Comparison of ENCODE assay signal across 1 cellular context in the genomic region with DNA sequence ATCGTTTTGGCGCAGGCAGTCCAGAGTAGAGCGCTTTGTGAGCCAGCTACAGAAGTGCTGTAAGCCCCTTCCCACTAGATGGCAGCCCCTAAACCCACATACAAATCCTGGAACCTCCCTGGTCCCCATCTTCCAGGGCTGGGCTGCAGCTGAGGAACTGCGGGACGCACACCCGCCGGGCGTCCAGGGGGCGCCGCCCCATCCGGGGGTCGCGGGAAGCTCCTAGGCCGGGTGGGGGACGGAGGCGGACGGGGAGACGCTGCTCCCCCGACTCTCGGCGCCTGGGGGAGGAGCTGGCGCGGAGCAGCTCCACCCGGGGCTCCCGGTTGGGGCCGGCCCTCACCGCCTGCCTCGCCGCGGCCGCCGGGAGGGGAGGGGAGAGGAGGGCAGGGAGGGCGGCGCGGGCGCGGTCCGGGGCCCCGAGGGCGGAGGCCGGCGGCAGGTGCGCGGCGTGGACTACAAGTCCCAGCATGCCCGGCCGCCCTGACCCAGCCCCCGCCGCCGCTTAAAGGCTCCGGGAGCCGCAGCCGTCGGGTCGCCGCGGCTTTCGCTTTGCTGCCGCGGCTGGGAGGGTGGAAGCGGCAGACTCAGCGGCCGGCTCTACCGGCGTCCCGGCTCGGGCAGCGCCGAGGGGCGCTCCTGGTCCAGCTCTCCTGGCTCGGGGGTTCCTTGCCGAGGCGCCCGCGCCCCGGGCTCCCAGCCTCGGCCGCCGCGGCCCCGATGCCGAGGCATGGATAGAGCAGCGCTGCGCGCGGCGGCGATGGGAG.
A peak's percentile ranks its signal among the peaks of the same experiment; 100 is the strongest.
TF ChIP-seq lines count a peak whose summit lies in the region.

A gene (plus strand): TSS at position 535 of the 767 bp plus-strand sequence. CDS start 196 bp downstream, at position 731.

TF ChIP-seq in HEK293, 187 proteins besides CTCF, POLR2A, EP300 and RAD21 (continued from another document and continues in another):
- TF ChIP-seq ZNF707 (tag by site-specific recombination; IDR thresholded peaks at IDR 0.05) (no peak), ZNF473 (tag by site-specific recombination; IDR thresholded peaks at IDR 0.05) (no peak), ZNF423 (tag by site-specific recombination; IDR thresholded peaks at IDR 0.05) (no peak), ZNF549 (tag by site-specific recombination; IDR thresholded peaks at IDR 0.05) (no peak), ZNF571 (tag by site-specific recombination; IDR thresholded peaks at IDR 0.05) (no peak), ZBTB17 (tag by site-specific recombination; IDR thresholded peaks at IDR 0.05) (peak; percentile 40; the same call in 1 of the 2 replicates), BCL11A (tag by site-specific recombination; IDR thresholded peaks at IDR 0.05; ENCODE audit: low read depth) (no peak), ZBTB20 (tag by site-specific recombination; IDR thresholded peaks at IDR 0.05) (peak; percentile 61), ZNF623 (tag by site-specific recombination; IDR thresholded peaks at IDR 0.05) (no peak), SALL2 (tag by site-specific recombination; IDR thresholded peaks at IDR 0.05; ENCODE audit: borderline replicate concordance) (no peak), ZNF654 (tag by site-specific recombination; IDR thresholded peaks at IDR 0.05; ENCODE audit: low read depth) (peak; percentile 25), ZNF560 (tag by site-specific recombination; IDR thresholded peaks at IDR 0.05; ENCODE audit: borderline replicate concordance) (no peak), ZNF660 (tag by site-specific recombination; IDR thresholded peaks at IDR 0.05) (no peak; the same call in 1 of the 2 replicates), ZNF404 (tag by site-specific recombination; IDR thresholded peaks at IDR 0.05) (no peak), ZFP41 (tag by site-specific recombination; IDR thresholded peaks at IDR 0.05; ENCODE audit: borderline replicate concordance) (no peak), ZNF510 (tag by site-specific recombination; IDR thresholded peaks at IDR 0.05; ENCODE audit: insufficient replicate concordance) (no peak), ZNF514 (tag by site-specific recombination; IDR thresholded peaks at IDR 0.05) (no peak), SCRT1 (tag by site-specific recombination; IDR thresholded peaks at IDR 0.05; ENCODE audit: borderline replicate concordance) (no peak), ZNF292 (tag by site-specific recombination; IDR thresholded peaks at IDR 0.05; ENCODE audit: borderline replicate concordance, low read depth) (no peak), HOXC10 (CRISPR knock-in tag; IDR thresholded peaks at IDR 0.05) (no peak), ZBTB1 (tag by site-specific recombination; IDR thresholded peaks at IDR 0.05) (no peak), KLF7 (tag by site-specific recombination; IDR thresholded peaks at IDR 0.05; ENCODE audit: borderline replicate concordance) (no peak), ZNF791 (tag by site-specific recombination; IDR thresholded peaks at IDR 0.05) (no peak), GLIS1 (tag by site-specific recombination; IDR thresholded peaks at IDR 0.05) (0 out of 2 replicates have a peak, but pooled peaks have one; percentile 22), ZNF426 (tag by site-specific recombination; IDR thresholded peaks at IDR 0.05) (no peak), KLF8 (tag by site-specific recombination; IDR thresholded peaks at IDR 0.05) (no peak), HOXD13 (CRISPR knock-in tag; IDR thresholded peaks at IDR 0.05; ENCODE audit: borderline replicate concordance) (no peak), ZNF169 (tag by site-specific recombination; IDR thresholded peaks at IDR 0.05) (no peak), ZNF561 (tag by site-specific recombination; IDR thresholded peaks at IDR 0.05; ENCODE audit: borderline replicate concordance) (no peak), ZNF341 (tag by site-specific recombination; IDR thresholded peaks at IDR 0.05; ENCODE audit: low read depth) (no peak), ZNF670 (tag by site-specific recombination; IDR thresholded peaks at IDR 0.05; ENCODE audit: low read depth) (no peak), KLF9 (tag by site-specific recombination; IDR thresholded peaks at IDR 0.05; ENCODE audit: low read depth) (no peak), ZNF837 (tag by site-specific recombination; IDR thresholded peaks at IDR 0.05) (no peak), ZNF202 (tag by site-specific recombination; IDR thresholded peaks at IDR 0.05; ENCODE audit: borderline replicate concordance) (no peak), MZF1 (tag by site-specific recombination; IDR thresholded peaks at IDR 0.05; ENCODE audit: borderline replicate concordance) (no peak), ZNF626 (tag by site-specific recombination; IDR thresholded peaks at IDR 0.05) (no peak), KLF10 (tag by site-specific recombination; IDR thresholded peaks at IDR 0.05) (peak; percentile 66; the same call in 1 of the 2 replicates), TRIM28 (IDR thresholded peaks at IDR 0.05; ENCODE audit: borderline replicate concordance, low read length) (no peak), PRDM1 (tag by site-specific recombination; IDR thresholded peaks at IDR 0.05) (no peak), YY2 (tag by site-specific recombination; IDR thresholded peaks at IDR 0.05) (no peak), ZNF596 (tag by site-specific recombination; IDR thresholded peaks at IDR 0.05) (peak; percentile 6; the same call in 1 of the 2 replicates), ZNF248 (tag by site-specific recombination; IDR thresholded peaks at IDR 0.05) (no peak), ZNF416 (tag by site-specific recombination; IDR thresholded peaks at IDR 0.05) (no peak), ZNF366 (tag by site-specific recombination; conservative IDR thresholded peaks at IDR 0.05) (no peak)
- TF ChIP-seq, protein P1, sequence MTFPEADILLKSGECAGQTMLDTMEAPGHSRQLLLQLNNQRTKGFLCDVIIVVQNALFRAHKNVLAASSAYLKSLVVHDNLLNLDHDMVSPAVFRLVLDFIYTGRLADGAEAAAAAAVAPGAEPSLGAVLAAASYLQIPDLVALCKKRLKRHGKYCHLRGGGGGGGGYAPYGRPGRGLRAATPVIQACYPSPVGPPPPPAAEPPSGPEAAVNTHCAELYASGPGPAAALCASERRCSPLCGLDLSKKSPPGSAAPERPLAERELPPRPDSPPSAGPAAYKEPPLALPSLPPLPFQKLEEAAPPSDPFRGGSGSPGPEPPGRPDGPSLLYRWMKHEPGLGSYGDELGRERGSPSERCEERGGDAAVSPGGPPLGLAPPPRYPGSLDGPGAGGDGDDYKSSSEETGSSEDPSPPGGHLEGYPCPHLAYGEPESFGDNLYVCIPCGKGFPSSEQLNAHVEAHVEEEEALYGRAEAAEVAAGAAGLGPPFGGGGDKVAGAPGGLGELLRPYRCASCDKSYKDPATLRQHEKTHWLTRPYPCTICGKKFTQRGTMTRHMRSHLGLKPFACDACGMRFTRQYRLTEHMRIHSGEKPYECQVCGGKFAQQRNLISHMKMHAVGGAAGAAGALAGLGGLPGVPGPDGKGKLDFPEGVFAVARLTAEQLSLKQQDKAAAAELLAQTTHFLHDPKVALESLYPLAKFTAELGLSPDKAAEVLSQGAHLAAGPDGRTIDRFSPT (tag by site-specific recombination; IDR thresholded peaks at IDR 0.05) = no peak
- TF ChIP-seq, protein P2, sequence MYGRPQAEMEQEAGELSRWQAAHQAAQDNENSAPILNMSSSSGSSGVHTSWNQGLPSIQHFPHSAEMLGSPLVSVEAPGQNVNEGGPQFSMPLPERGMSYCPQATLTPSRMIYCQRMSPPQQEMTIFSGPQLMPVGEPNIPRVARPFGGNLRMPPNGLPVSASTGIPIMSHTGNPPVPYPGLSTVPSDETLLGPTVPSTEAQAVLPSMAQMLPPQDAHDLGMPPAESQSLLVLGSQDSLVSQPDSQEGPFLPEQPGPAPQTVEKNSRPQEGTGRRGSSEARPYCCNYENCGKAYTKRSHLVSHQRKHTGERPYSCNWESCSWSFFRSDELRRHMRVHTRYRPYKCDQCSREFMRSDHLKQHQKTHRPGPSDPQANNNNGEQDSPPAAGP (tag by site-specific recombination; IDR thresholded peaks at IDR 0.05) = no peak
- TF ChIP-seq, protein P3, sequence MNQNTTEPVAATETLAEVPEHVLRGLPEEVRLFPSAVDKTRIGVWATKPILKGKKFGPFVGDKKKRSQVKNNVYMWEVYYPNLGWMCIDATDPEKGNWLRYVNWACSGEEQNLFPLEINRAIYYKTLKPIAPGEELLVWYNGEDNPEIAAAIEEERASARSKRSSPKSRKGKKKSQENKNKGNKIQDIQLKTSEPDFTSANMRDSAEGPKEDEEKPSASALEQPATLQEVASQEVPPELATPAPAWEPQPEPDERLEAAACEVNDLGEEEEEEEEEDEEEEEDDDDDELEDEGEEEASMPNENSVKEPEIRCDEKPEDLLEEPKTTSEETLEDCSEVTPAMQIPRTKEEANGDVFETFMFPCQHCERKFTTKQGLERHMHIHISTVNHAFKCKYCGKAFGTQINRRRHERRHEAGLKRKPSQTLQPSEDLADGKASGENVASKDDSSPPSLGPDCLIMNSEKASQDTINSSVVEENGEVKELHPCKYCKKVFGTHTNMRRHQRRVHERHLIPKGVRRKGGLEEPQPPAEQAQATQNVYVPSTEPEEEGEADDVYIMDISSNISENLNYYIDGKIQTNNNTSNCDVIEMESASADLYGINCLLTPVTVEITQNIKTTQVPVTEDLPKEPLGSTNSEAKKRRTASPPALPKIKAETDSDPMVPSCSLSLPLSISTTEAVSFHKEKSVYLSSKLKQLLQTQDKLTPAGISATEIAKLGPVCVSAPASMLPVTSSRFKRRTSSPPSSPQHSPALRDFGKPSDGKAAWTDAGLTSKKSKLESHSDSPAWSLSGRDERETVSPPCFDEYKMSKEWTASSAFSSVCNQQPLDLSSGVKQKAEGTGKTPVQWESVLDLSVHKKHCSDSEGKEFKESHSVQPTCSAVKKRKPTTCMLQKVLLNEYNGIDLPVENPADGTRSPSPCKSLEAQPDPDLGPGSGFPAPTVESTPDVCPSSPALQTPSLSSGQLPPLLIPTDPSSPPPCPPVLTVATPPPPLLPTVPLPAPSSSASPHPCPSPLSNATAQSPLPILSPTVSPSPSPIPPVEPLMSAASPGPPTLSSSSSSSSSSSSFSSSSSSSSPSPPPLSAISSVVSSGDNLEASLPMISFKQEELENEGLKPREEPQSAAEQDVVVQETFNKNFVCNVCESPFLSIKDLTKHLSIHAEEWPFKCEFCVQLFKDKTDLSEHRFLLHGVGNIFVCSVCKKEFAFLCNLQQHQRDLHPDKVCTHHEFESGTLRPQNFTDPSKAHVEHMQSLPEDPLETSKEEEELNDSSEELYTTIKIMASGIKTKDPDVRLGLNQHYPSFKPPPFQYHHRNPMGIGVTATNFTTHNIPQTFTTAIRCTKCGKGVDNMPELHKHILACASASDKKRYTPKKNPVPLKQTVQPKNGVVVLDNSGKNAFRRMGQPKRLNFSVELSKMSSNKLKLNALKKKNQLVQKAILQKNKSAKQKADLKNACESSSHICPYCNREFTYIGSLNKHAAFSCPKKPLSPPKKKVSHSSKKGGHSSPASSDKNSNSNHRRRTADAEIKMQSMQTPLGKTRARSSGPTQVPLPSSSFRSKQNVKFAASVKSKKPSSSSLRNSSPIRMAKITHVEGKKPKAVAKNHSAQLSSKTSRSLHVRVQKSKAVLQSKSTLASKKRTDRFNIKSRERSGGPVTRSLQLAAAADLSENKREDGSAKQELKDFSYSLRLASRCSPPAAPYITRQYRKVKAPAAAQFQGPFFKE (tag by site-specific recombination; IDR thresholded peaks at IDR 0.05; ENCODE audit: borderline replicate concordance) = no peak
- TF ChIP-seq, protein P4, sequence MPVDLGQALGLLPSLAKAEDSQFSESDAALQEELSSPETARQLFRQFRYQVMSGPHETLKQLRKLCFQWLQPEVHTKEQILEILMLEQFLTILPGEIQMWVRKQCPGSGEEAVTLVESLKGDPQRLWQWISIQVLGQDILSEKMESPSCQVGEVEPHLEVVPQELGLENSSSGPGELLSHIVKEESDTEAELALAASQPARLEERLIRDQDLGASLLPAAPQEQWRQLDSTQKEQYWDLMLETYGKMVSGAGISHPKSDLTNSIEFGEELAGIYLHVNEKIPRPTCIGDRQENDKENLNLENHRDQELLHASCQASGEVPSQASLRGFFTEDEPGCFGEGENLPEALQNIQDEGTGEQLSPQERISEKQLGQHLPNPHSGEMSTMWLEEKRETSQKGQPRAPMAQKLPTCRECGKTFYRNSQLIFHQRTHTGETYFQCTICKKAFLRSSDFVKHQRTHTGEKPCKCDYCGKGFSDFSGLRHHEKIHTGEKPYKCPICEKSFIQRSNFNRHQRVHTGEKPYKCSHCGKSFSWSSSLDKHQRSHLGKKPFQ (tag by site-specific recombination; IDR thresholded peaks at IDR 0.05) = no peak
- TF ChIP-seq, protein P5, sequence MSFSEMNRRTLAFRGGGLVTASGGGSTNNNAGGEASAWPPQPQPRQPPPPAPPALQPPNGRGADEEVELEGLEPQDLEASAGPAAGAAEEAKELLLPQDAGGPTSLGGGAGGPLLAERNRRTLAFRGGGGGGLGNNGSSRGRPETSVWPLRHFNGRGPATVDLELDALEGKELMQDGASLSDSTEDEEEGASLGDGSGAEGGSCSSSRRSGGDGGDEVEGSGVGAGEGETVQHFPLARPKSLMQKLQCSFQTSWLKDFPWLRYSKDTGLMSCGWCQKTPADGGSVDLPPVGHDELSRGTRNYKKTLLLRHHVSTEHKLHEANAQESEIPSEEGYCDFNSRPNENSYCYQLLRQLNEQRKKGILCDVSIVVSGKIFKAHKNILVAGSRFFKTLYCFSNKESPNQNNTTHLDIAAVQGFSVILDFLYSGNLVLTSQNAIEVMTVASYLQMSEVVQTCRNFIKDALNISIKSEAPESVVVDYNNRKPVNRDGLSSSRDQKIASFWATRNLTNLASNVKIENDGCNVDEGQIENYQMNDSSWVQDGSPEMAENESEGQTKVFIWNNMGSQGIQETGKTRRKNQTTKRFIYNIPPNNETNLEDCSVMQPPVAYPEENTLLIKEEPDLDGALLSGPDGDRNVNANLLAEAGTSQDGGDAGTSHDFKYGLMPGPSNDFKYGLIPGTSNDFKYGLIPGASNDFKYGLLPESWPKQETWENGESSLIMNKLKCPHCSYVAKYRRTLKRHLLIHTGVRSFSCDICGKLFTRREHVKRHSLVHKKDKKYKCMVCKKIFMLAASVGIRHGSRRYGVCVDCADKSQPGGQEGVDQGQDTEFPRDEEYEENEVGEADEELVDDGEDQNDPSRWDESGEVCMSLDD (tag by site-specific recombination; IDR thresholded peaks at IDR 0.05) = no peak
- TF ChIP-seq, protein P6, sequence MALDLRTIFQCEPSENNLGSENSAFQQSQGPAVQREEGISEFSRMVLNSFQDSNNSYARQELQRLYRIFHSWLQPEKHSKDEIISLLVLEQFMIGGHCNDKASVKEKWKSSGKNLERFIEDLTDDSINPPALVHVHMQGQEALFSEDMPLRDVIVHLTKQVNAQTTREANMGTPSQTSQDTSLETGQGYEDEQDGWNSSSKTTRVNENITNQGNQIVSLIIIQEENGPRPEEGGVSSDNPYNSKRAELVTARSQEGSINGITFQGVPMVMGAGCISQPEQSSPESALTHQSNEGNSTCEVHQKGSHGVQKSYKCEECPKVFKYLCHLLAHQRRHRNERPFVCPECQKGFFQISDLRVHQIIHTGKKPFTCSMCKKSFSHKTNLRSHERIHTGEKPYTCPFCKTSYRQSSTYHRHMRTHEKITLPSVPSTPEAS (tag by site-specific recombination; IDR thresholded peaks at IDR 0.05) = no peak
- TF ChIP-seq, protein P7, sequence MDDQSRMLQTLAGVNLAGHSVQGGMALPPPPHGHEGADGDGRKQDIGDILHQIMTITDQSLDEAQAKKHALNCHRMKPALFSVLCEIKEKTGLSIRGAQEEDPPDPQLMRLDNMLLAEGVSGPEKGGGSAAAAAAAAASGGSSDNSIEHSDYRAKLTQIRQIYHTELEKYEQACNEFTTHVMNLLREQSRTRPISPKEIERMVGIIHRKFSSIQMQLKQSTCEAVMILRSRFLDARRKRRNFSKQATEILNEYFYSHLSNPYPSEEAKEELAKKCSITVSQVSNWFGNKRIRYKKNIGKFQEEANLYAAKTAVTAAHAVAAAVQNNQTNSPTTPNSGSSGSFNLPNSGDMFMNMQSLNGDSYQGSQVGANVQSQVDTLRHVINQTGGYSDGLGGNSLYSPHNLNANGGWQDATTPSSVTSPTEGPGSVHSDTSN (CRISPR knock-in tag; IDR thresholded peaks at IDR 0.05) = peak; percentile 62; the same call in 1 of the 2 replicates
